In genomic region chr2:18047896-18048657, GRCh38 we compare ENCODE assay signal across 12 cellular contexts.
DNase-seq lines count a peak whose midpoint lies in the region; ATAC-seq and TF ChIP-seq lines count a peak whose summit lies in the region.
"Had no signal": no experiment of that assay in that cellular context is flagged by ENCODE, and none has a peak within 500 bp of the region (broad histone marks: within the 10 kb centered on the region; RNA-seq: fewer than 3 reads in every experiment).

No MANE protein-coding gene starts in this region.

- H3K27ac ChIP-seq in GM23248, result peak overlapping the region; percentile 60
- H3K27ac ChIP-seq in PC-3 (ENCODE audit: low read length), result peak overlapping the region; percentile 75
- peak overlapping the region; percentile 51 for H3K27ac ChIP-seq in psoas muscle
- H3K27ac ChIP-seq: vagina had no signal

- H3K9me3 ChIP-seq in GM23248 (ENCODE audit: low read depth) (no peaks in the 10 kb centered on the region), PC-3 (ENCODE audit: low read length) (no peaks in the 10 kb centered on the region), psoas muscle (no peaks in the 10 kb centered on the region)
- H3K9me3 ChIP-seq: vagina had no signal

- CTCF ChIA-PET in PC-3 (lab: Charles Lee), result no interaction called here

- ATAC-seq in PC-3 (peak; percentile 73), psoas muscle (peak; percentile 83 to 95 (median 88)), HG03342 (IDR thresholded peaks at IDR 0.05; ENCODE audit: unreplicated experiment) (no peak)

- H3K4me3 Mint-ChIP-seq in activated T-helper 1 cell treated with anti-CD3 and anti-CD28 coated beads, Interleukin-12 subunit alpha, Interleukin-12 subunit beta, Interleukin-2, Interleukin-4 antibody, amounts not matched to agents 30 ng/mL and 10 ng/mL and 1 ng/mL, durations not matched to agents 14 hours and 24 hours and 36 hours, result no peak overlapping the region
- H3K4me3 Mint-ChIP-seq: activated B cell treated with CpG ODN at 0.5 μM for 24 hours had no signal

- H3K79me2 ChIP-seq in GM23248 (ENCODE audit: insufficient read depth) (no peaks in the 10 kb centered on the region), PC-3 (ENCODE audit: low read length) (no peaks in the 10 kb centered on the region)

- no peaks in the 10 kb centered on the region for H4K20me1 ChIP-seq in GM23248 (ENCODE audit: insufficient read depth)
- no peaks in the 10 kb centered on the region for H4K20me1 ChIP-seq in PC-3 (ENCODE audit: low read length)

- intact Hi-C loops in PC-3 (cut with micrococcal nuclease) (no loop called here), psoas muscle (cut with DNase I) (loop anchor here in 1 of 2 donors (5.0 kb wide), 2 partner anchors 49 to 71 kb away; no protein-coding TSS in a partner anchor)
- intact Hi-C loops in activated T-helper 1 cell treated with anti-CD3 and anti-CD28 coated beads, Interleukin-12 subunit alpha, Interleukin-12 subunit beta, Interleukin-2, Interleukin-4 antibody, amounts not matched to agents 30 ng/mL and 10 ng/mL and 1 ng/mL, durations not matched to agents 14 hours and 24 hours and 36 hours (cut with micrococcal nuclease), result no loop called here

- no peaks in the 10 kb centered on the region for H3K4me1 Mint-ChIP-seq in activated T-helper 1 cell treated with anti-CD3 and anti-CD28 coated beads, Interleukin-12 subunit alpha, Interleukin-12 subunit beta, Interleukin-2, Interleukin-4 antibody, amounts not matched to agents 30 ng/mL and 10 ng/mL and 1 ng/mL, durations not matched to agents 14 hours and 24 hours and 36 hours (ENCODE audit: low read depth)
- H3K4me1 Mint-ChIP-seq: activated B cell treated with CpG ODN at 0.5 μM for 24 hours had no signal

- H2AFZ ChIP-seq in GM23248 (0 out of 2 replicates have a peak overlapping the region, but pooled peaks have one; percentile 12), PC-3 (ENCODE audit: low read length) (peak overlapping the region; percentile 36; the same call in 1 of the 2 replicates)

- H3F3A ChIP-seq in GM23248 (ENCODE audit: insufficient read depth), result peaks cover 24% of the 10 kb centered on the region
- peaks cover 4% of the 10 kb centered on the region for H3F3A ChIP-seq in PC-3 (ENCODE audit: low read length, unreplicated experiment)

- in situ Hi-C loops in GM23248 (cut with MboI) (no loop called here), GM13976 (cut with MboI; ENCODE audit: low sequenced_read_pairs, unreplicated experiment) (no loop called here)

- no peaks in the 10 kb centered on the region for H3K36me3 ChIP-seq in GM23248 (ENCODE audit: low read depth)
- H3K36me3 ChIP-seq in PC-3 (ENCODE audit: low read depth, low read length), result no peaks in the 10 kb centered on the region
- H3K36me3 ChIP-seq in psoas muscle (ENCODE audit: insufficient read depth in 1 of 2, low read depth in 1 of 2), result no peaks in the 10 kb centered on the region
- H3K36me3 ChIP-seq: vagina had no signal

- no peaks in the 10 kb centered on the region for H3K36me3 Mint-ChIP-seq in activated T-helper 1 cell treated with anti-CD3 and anti-CD28 coated beads, Interleukin-12 subunit alpha, Interleukin-12 subunit beta, Interleukin-2, Interleukin-4 antibody, amounts not matched to agents 30 ng/mL and 10 ng/mL and 1 ng/mL, durations not matched to agents 14 hours and 24 hours and 36 hours (ENCODE audit: low read depth)

- H3K9me2 ChIP-seq in GM23248 (ENCODE audit: insufficient read depth) (no peaks in the 10 kb centered on the region), PC-3 (replicated peaks; ENCODE audit: low read length) (no peaks in the 10 kb centered on the region)

- TF ChIP-seq CTCF in PC-3 (conservative IDR thresholded peaks at IDR 0.05; ENCODE audit: low read depth, low read length), result no peak
- no peak for TF ChIP-seq CTCF in psoas muscle (IDR thresholded peaks at IDR 0.05)
- TF ChIP-seq CTCF in GM13976 (IDR thresholded peaks at IDR 0.05; ENCODE audit: borderline replicate concordance, control extremely low read depth, extremely low read depth, insufficient read depth, missing control alignments), result no peak

- H3K27me3 ChIP-seq in GM23248 (replicated peaks; ENCODE audit: insufficient read depth), result no peaks in the 10 kb centered on the region
- H3K27me3 ChIP-seq in PC-3 (ENCODE audit: low read length), result no peaks in the 10 kb centered on the region
- H3K27me3 ChIP-seq in psoas muscle (ENCODE audit: insufficient read depth in 3 of 3, low read length in 2 of 3), result no peaks in the 10 kb centered on the region
- H3K27me3 ChIP-seq: dorsolateral prefrontal cortex, vagina had no signal

- H3K4me3 ChIP-seq in GM23248 (0 out of 2 replicates have a peak overlapping the region, but pooled peaks have one; percentile 1), PC-3 (ENCODE audit: low read length) (peak overlapping the region; percentile 55), psoas muscle (peak overlapping the region; percentile 10)
- H3K4me3 ChIP-seq: vagina had no signal

- H3K27me3 Mint-ChIP-seq in activated T-helper 1 cell treated with anti-CD3 and anti-CD28 coated beads, Interleukin-12 subunit alpha, Interleukin-12 subunit beta, Interleukin-2, Interleukin-4 antibody, amounts not matched to agents 30 ng/mL and 10 ng/mL and 1 ng/mL, durations not matched to agents 14 hours and 24 hours and 36 hours (ENCODE audit: insufficient read depth), result no peaks in the 10 kb centered on the region

- BruUV-seq in PC-3 (replicated peaks; lab: Mats Ljungman, UMichigan), result no TSS peak

- no peak overlapping the region for H3K27ac Mint-ChIP-seq in activated T-helper 1 cell treated with anti-CD3 and anti-CD28 coated beads, Interleukin-12 subunit alpha, Interleukin-12 subunit beta, Interleukin-2, Interleukin-4 antibody, amounts not matched to agents 30 ng/mL and 10 ng/mL and 1 ng/mL, durations not matched to agents 14 hours and 24 hours and 36 hours
- H3K27ac Mint-ChIP-seq: activated B cell treated with CpG ODN at 0.5 μM for 24 hours had no signal

- POLR2A ChIA-PET in PC-3 (lab: Charles Lee; ENCODE audit: unreplicated experiment), result no interaction called here

- H3K9ac ChIP-seq in GM23248 (peak overlapping the region; percentile 26), PC-3 (ENCODE audit: low read length) (peak overlapping the region; percentile 22; the same call in 1 of the 2 replicates)

- no peaks in the 10 kb centered on the region for H3K9me3 Mint-ChIP-seq in activated T-helper 1 cell treated with anti-CD3 and anti-CD28 coated beads, Interleukin-12 subunit alpha, Interleukin-12 subunit beta, Interleukin-2, Interleukin-4 antibody, amounts not matched to agents 30 ng/mL and 10 ng/mL and 1 ng/mL, durations not matched to agents 14 hours and 24 hours and 36 hours
- H3K9me3 Mint-ChIP-seq: activated B cell treated with CpG ODN at 0.5 μM for 24 hours had no signal

- H3K4me1 ChIP-seq in GM23248 (ENCODE audit: insufficient read depth) (peaks cover 34% of the 10 kb centered on the region), PC-3 (ENCODE audit: insufficient read depth, low read length) (peaks cover 31% of the 10 kb centered on the region), psoas muscle (peaks cover 15% of the 10 kb centered on the region)

- 41 to 47% methylated on average over 10 of the region's 10 CpGs for WGBS in GM23248 (ENCODE audit: low coverage in 1 of 2, low lambda C conversion rate in 2 of 2, missing lambda C conversion rate in 2 of 2), 2 experiments
- WGBS in psoas muscle, 3 donors, result 17 to 41% (median 27%) methylated on average over 10 of the region's 10 CpGs

- DNase-seq in GM23248, result peak; percentile 86
- DNase-seq in PC-3, result peak; percentile 95
- DNase-seq in fibroblast of peridontal ligament (ENCODE audit: extremely low read depth), result peak; percentile 36
- peak; percentile 27 to 76 for DNase-seq in psoas muscle
- no peak for DNase-seq in GM13976 (ENCODE audit: low spot score)
- no peak for DNase-seq in SKM-1 treated with dmso at 0.1 percent for 144 hours (lab: John Stamatoyannopoulos, UW; ENCODE audit: unreplicated experiment)
- no peak for DNase-seq in activated T-helper 1 cell treated with anti-CD3 and anti-CD28 coated beads, Interleukin-12 subunit alpha, Interleukin-12 subunit beta, Interleukin-2, Interleukin-4 antibody, amounts not matched to agents 30 ng/mL and 10 ng/mL and 1 ng/mL, durations not matched to agents 14 hours and 24 hours and 36 hours (ENCODE audit: low spot score)
- DNase-seq: activated B cell treated with CpG ODN at 0.5 μM for 24 hours, activated gamma-delta T cell treated with Interleukin-2 at 50 U/mL for 16 hours, dorsolateral prefrontal cortex had no signal

- H3K4me2 ChIP-seq in GM23248 (ENCODE audit: unreplicated experiment) (peak overlapping the region; percentile 48), PC-3 (ENCODE audit: low read length) (peak overlapping the region; percentile 76)

Comparison
In these comparisons a context has a peak if more than half of its experiments do, and no peak if none do; other contexts are left out.
1. DNase-seq: peak in GM23248 (single experiment), PC-3 (single experiment), fibroblast of peridontal ligament (single experiment) and psoas muscle (2 of 2); none in GM13976 (single experiment), SKM-1 treated with dmso at 0.1 percent for 144 hours (single experiment) and activated T-helper 1 cell treated with anti-CD3 and anti-CD28 coated beads, Interleukin-12 subunit alpha, Interleukin-12 subunit beta, Interleukin-2, Interleukin-4 antibody, amounts not matched to agents 30 ng/mL and 10 ng/mL and 1 ng/mL, durations not matched to agents 14 hours and 24 hours and 36 hours (single experiment).
2. H3K4me3 ChIP-seq: peak in every context shown above with its lines; median percentile 55 in PC-3; 10 in psoas muscle; 1 in GM23248.
3. Peak in every context shown above with its lines, with median percentiles within 50 percentile points of each other: H3K27ac ChIP-seq.